ENCODE assay signal across 8 cellular contexts in genomic region chr10:74585231-74586087, GRCh38.
DNase-seq lines count a peak whose midpoint lies in the region; ATAC-seq and TF ChIP-seq lines count a peak whose summit lies in the region.

No MANE protein-coding gene starts in this region.

- no peaks in the 10 kb centered on the region for H3K27me3 ChIP-seq in MM.1S (replicated peaks; ENCODE audit: insufficient read depth, low read length)
- no peaks in the 10 kb centered on the region for H3K27me3 ChIP-seq in rectal smooth muscle tissue (ENCODE audit: control insufficient read depth, insufficient read depth, low read length)

- TF ChIP-seq CTCF in MM.1S (IDR thresholded peaks at IDR 0.05; ENCODE audit: low read length) (no peak), endothelial cell (IDR thresholded peaks at IDR 0.05; ENCODE audit: unreplicated experiment) (no peak)

- H3K36me3 ChIP-seq in MM.1S (replicated peaks; ENCODE audit: insufficient read depth, low read length) (no peaks in the 10 kb centered on the region), rectal smooth muscle tissue (ENCODE audit: control insufficient read depth, insufficient read depth, low read length) (no peaks in the 10 kb centered on the region)

- no peaks in the 10 kb centered on the region for H4K20me1 ChIP-seq in MM.1S (ENCODE audit: insufficient read depth, low read length)

- no peaks in the 10 kb centered on the region for H3K9me3 Mint-ChIP-seq in endothelial cell (ENCODE audit: unreplicated experiment)

- peak overlapping the region; percentile 25; the same call in 1 of the 2 replicates for H2AFZ ChIP-seq in MM.1S (ENCODE audit: low read length)

- H3K4me2 ChIP-seq in MM.1S (ENCODE audit: low read depth, low read length) = peak overlapping the region; percentile 78

- no peaks in the 10 kb centered on the region for H3K27me3 Mint-ChIP-seq in endothelial cell (ENCODE audit: unreplicated experiment)

- H3K27ac Mint-ChIP-seq in endothelial cell (ENCODE audit: unreplicated experiment) = peak overlapping the region; percentile 54

- DNase-seq in MM.1S (peak; percentile 81), endothelial cell (ENCODE audit: low spot score) (no peak), SW480 (ENCODE audit: low spot score) (no peak), middle frontal gyrus (ENCODE audit: extremely low spot score, low spot score) (no peak)
- peak; percentile 46 to 66 for DNase-seq in activated CD4-positive, alpha-beta T cell treated with anti-CD3 and anti-CD28 coated beads, Interleukin-2, amount 50 U/mL, for 48 hours

- H3K36me3 Mint-ChIP-seq in endothelial cell (ENCODE audit: low read depth, unreplicated experiment) = no peaks in the 10 kb centered on the region

- H3K79me2 ChIP-seq in MM.1S (ENCODE audit: low read length) = no peaks in the 10 kb centered on the region

- H3K9me3 ChIP-seq in MM.1S (replicated peaks; ENCODE audit: insufficient read depth, low read length) = no peaks in the 10 kb centered on the region

- H3K4me1 ChIP-seq in MM.1S (ENCODE audit: low read length) = peaks cover 12% of the 10 kb centered on the region
- peaks cover 39% of the 10 kb centered on the region for H3K4me1 ChIP-seq in rectal smooth muscle tissue (ENCODE audit: control insufficient read depth, insufficient read depth, low read length)

- peaks cover 18% of the 10 kb centered on the region for H3F3A ChIP-seq in MM.1S (ENCODE audit: insufficient read depth, low read length)

- ATAC-seq in GM21737 (IDR thresholded peaks at IDR 0.05; ENCODE audit: unreplicated experiment) = peak; percentile 63

- H3K9ac ChIP-seq in MM.1S (ENCODE audit: low read length) (peak overlapping the region; percentile 13; the same call in 1 of the 2 replicates), rectal smooth muscle tissue (ENCODE audit: low read length) (no peak overlapping the region)

- peak overlapping the region; percentile 64 for H3K4me3 ChIP-seq in GM08714 (ENCODE audit: low read length)
- peak overlapping the region; percentile 51 for H3K4me3 ChIP-seq in MM.1S (ENCODE audit: low read length)
- peak overlapping the region; percentile 14 for H3K4me3 ChIP-seq in rectal smooth muscle tissue (ENCODE audit: low read length)

- H3K27ac ChIP-seq in MM.1S (ENCODE audit: low read length) (peak overlapping the region; percentile 52; the same call in 1 of the 2 replicates), rectal smooth muscle tissue (ENCODE audit: low read depth, low read length) (peak overlapping the region; percentile 63)

- H3K4me1 Mint-ChIP-seq in endothelial cell (ENCODE audit: unreplicated experiment) = peaks cover 15% of the 10 kb centered on the region

- no peak overlapping the region for H3K4me3 Mint-ChIP-seq in endothelial cell (ENCODE audit: unreplicated experiment)

- H3K9me2 ChIP-seq in MM.1S (replicated peaks; ENCODE audit: insufficient read depth, low read length) = no peaks in the 10 kb centered on the region

Comparison
In these comparisons a context has a peak if more than half of its experiments do, and no peak if none do; other contexts are left out.
1. H3K4me3 ChIP-seq: peak in every context shown above with its lines; median percentile 64 in GM08714; 51 in MM.1S; 14 in rectal smooth muscle tissue.
2. DNase-seq: peak in MM.1S (single experiment) and activated CD4-positive, alpha-beta T cell treated with anti-CD3 and anti-CD28 coated beads, Interleukin-2, amount 50 U/mL, for 48 hours (2 of 2); none in endothelial cell (single experiment), SW480 (single experiment) and middle frontal gyrus (single experiment).